In genomic region chr11:1303973-1304372, GRCh38 we compare ENCODE assay signal across 14 cellular contexts. TPM values are rescaled to one million over a fixed set of nuclear protein-coding genes. Genes with fewer than 3 reads are reported as not detected.
A peak's percentile ranks its signal among the peaks of the same experiment; 100 is the strongest.
DNase-seq lines count a peak whose midpoint lies in the region; ATAC-seq, FAIRE-seq and TF ChIP-seq lines count a peak whose summit lies in the region.
"Had no signal": no experiment of that assay in that cellular context is flagged by ENCODE, and none has a peak within 500 bp of the region (broad histone marks: within the 10 kb centered on the region; RNA-seq: fewer than 3 reads in every experiment).

No MANE protein-coding gene starts in this region.

- no peak overlapping the region for H3K9ac ChIP-seq in MM.1S (ENCODE audit: low read length)

- 27 to 52% (median 41%) methylated on average over 10 of the region's 10 CpGs for WGBS in small intestine, 3 donors

- TF ChIP-seq CTCF in GM23338 (conservative IDR thresholded peaks at IDR 0.05; ENCODE audit: low read depth in 2 of 2) (no peak), chondrocyte (IDR thresholded peaks at IDR 0.05) (no peak), GM20000 (IDR thresholded peaks at IDR 0.05; ENCODE audit: extremely low read depth, missing control alignments) (no peak), MM.1S (IDR thresholded peaks at IDR 0.05; ENCODE audit: low read length) (no peak)

- H3K27me3 Mint-ChIP-seq in GM23338 (ENCODE audit: insufficient read depth, low read depth, poor library complexity) (peaks cover 7% of the 10 kb centered on the region), chondrocyte (ENCODE audit: low read depth) (no peaks in the 10 kb centered on the region)
- H3K27me3 Mint-ChIP-seq: activated T-helper 17 cell treated with anti-CD3 and anti-CD28 coated beads, Interleukin-2, amount 50 U/mL, for 72 hours had no signal

- H3K4me2 ChIP-seq in GM23338 (no peak overlapping the region), MM.1S (ENCODE audit: low read depth, low read length) (no peak overlapping the region)

- H2AFZ ChIP-seq in GM23338 (no peak overlapping the region), MM.1S (ENCODE audit: low read length) (no peak overlapping the region)

- no peak overlapping the region for H3K4me3 Mint-ChIP-seq in GM23338
- H3K4me3 Mint-ChIP-seq in chondrocyte (ENCODE audit: unreplicated experiment) = no peak overlapping the region
- H3K4me3 Mint-ChIP-seq: activated T-helper 17 cell treated with anti-CD3 and anti-CD28 coated beads, Interleukin-2, amount 50 U/mL, for 72 hours; nephron progenitor cell had no signal

- no peaks in the 10 kb centered on the region for H3K27me3 ChIP-seq in GM23338 (ENCODE audit: insufficient read depth)
- no peaks in the 10 kb centered on the region for H3K27me3 ChIP-seq in layer of hippocampus (ENCODE audit: control insufficient read depth, insufficient read depth, low read length)
- no peaks in the 10 kb centered on the region for H3K27me3 ChIP-seq in small intestine (ENCODE audit: control insufficient read depth in 2 of 2, insufficient read depth in 2 of 2, low read length in 2 of 2)
- no peaks in the 10 kb centered on the region for H3K27me3 ChIP-seq in MM.1S (replicated peaks; ENCODE audit: insufficient read depth, low read length)

- H3K9me3 Mint-ChIP-seq in GM23338 (no peaks in the 10 kb centered on the region; the same call in 2 of the 3 replicates), chondrocyte (ENCODE audit: low read depth) (no peaks in the 10 kb centered on the region)
- H3K9me3 Mint-ChIP-seq: activated T-helper 17 cell treated with anti-CD3 and anti-CD28 coated beads, Interleukin-2, amount 50 U/mL, for 72 hours; nephron progenitor cell had no signal

- H3K36me3 Mint-ChIP-seq in GM23338 (ENCODE audit: low read depth) (no peaks in the 10 kb centered on the region), chondrocyte (ENCODE audit: low read depth) (no peaks in the 10 kb centered on the region)

- H3F3A ChIP-seq in GM23338 (replicated peaks; ENCODE audit: low read depth) (no peaks in the 10 kb centered on the region), MM.1S (ENCODE audit: insufficient read depth, low read length) (no peaks in the 10 kb centered on the region)

- FAIRE-seq in small intestine (lab: Jason Lieb, UNC) = no peak
- FAIRE-seq: colon, GM12878 had no signal

- ATAC-seq in GM23338 (no peak), HG03565 (IDR thresholded peaks at IDR 0.05; ENCODE audit: unreplicated experiment) (no peak)
- ATAC-seq: GM12878 had no signal

- H3K4me1 Mint-ChIP-seq in GM23338 (peaks cover 31% of the 10 kb centered on the region), chondrocyte (ENCODE audit: low read depth) (peaks cover 68% of the 10 kb centered on the region)

- no peaks in the 10 kb centered on the region for H3K9me3 ChIP-seq in small intestine (ENCODE audit: control insufficient read depth, low read depth)
- no peaks in the 10 kb centered on the region for H3K9me3 ChIP-seq in MM.1S (replicated peaks; ENCODE audit: insufficient read depth, low read length)

- H4K20me1 ChIP-seq in GM23338 (replicated peaks; ENCODE audit: insufficient read depth) (peaks cover 5% of the 10 kb centered on the region; the same call in 1 of the 2 replicates), MM.1S (ENCODE audit: insufficient read depth, low read length) (no peaks in the 10 kb centered on the region)

- H3K79me2 ChIP-seq in GM23338 (replicated peaks; ENCODE audit: insufficient read depth) (peaks cover 81% of the 10 kb centered on the region), MM.1S (ENCODE audit: low read length) (peaks cover 98% of the 10 kb centered on the region)

- H3K4me1 ChIP-seq in GM23338 (ENCODE audit: insufficient read depth) (0 out of 2 replicates have a peak, but pooled peaks cover 5% of the 10 kb centered on the region), small intestine (ENCODE audit: control insufficient read depth in 2 of 2, insufficient read depth in 1 of 2, low read depth in 1 of 2, low read length in 1 of 2) (peaks cover 9 to 43% of the 10 kb centered on the region in 2 donors), MM.1S (ENCODE audit: low read length) (no peaks in the 10 kb centered on the region)

- no peaks in the 10 kb centered on the region for H3K36me3 ChIP-seq in GM23338 (ENCODE audit: insufficient read depth)
- peaks cover 0 to 2% of the 10 kb centered on the region in 2 donors for H3K36me3 ChIP-seq in small intestine (ENCODE audit: control insufficient read depth in 2 of 2, insufficient read depth in 2 of 2, low read length in 2 of 2)
- no peaks in the 10 kb centered on the region for H3K36me3 ChIP-seq in MM.1S (replicated peaks; ENCODE audit: insufficient read depth, low read length)

- H3K27ac ChIP-seq in GM23338 (ENCODE audit: low read depth) (peak overlapping the region; percentile 9; the same call in 1 of the 2 replicates), layer of hippocampus (ENCODE audit: low read depth, low read length) (peak overlapping the region; percentile 9), small intestine (ENCODE audit: low read depth in 1 of 2, low read length in 1 of 2) (peak overlapping the region; percentile 32 to 51), MM.1S (ENCODE audit: low read length) (no peak overlapping the region)

- H3K27ac Mint-ChIP-seq in GM23338 (no peak overlapping the region), chondrocyte (ENCODE audit: unreplicated experiment) (peak overlapping the region; percentile 45)
- H3K27ac Mint-ChIP-seq: activated T-helper 17 cell treated with anti-CD3 and anti-CD28 coated beads, Interleukin-2, amount 50 U/mL, for 72 hours had no signal

- DNase-seq in GM23338 (ENCODE audit: low spot score) (no peak), chondrocyte (ENCODE audit: low spot score) (no peak), small intestine (no peak), NCI-H187 (lab: John Stamatoyannopoulos, UW) (no peak), GM20000 (ENCODE audit: low spot score) (no peak), MM.1S (no peak)
- DNase-seq: Karpas-422; nephron progenitor cell; stimulated activated CD4-positive, alpha-beta T cell treated with anti-CD3 and anti-CD28 coated beads, Interleukin-4, amount 100 ng/mL, for 24 hours had no signal

- H3K4me3 ChIP-seq in GM23338 = no peak overlapping the region
- H3K4me3 ChIP-seq in small intestine (ENCODE audit: low read depth in 1 of 2, low read length in 2 of 2) = no peak overlapping the region
- H3K4me3 ChIP-seq in MM.1S (ENCODE audit: low read length) = no peak overlapping the region
- H3K4me3 ChIP-seq: GM12878 had no signal

- H3K9me2 ChIP-seq in GM23338 (ENCODE audit: insufficient read depth) (no peaks in the 10 kb centered on the region), MM.1S (replicated peaks; ENCODE audit: insufficient read depth, low read length) (no peaks in the 10 kb centered on the region)

TF ChIP-seq in GM23338, 12 proteins besides CTCF, POLR2A, EP300 and RAD21 (continues in another document):
- no peak for TF ChIP-seq CREB1 (CRISPR knock-in tag; IDR thresholded peaks at IDR 0.05; ENCODE audit: low read depth)
- TF ChIP-seq, protein P1, sequence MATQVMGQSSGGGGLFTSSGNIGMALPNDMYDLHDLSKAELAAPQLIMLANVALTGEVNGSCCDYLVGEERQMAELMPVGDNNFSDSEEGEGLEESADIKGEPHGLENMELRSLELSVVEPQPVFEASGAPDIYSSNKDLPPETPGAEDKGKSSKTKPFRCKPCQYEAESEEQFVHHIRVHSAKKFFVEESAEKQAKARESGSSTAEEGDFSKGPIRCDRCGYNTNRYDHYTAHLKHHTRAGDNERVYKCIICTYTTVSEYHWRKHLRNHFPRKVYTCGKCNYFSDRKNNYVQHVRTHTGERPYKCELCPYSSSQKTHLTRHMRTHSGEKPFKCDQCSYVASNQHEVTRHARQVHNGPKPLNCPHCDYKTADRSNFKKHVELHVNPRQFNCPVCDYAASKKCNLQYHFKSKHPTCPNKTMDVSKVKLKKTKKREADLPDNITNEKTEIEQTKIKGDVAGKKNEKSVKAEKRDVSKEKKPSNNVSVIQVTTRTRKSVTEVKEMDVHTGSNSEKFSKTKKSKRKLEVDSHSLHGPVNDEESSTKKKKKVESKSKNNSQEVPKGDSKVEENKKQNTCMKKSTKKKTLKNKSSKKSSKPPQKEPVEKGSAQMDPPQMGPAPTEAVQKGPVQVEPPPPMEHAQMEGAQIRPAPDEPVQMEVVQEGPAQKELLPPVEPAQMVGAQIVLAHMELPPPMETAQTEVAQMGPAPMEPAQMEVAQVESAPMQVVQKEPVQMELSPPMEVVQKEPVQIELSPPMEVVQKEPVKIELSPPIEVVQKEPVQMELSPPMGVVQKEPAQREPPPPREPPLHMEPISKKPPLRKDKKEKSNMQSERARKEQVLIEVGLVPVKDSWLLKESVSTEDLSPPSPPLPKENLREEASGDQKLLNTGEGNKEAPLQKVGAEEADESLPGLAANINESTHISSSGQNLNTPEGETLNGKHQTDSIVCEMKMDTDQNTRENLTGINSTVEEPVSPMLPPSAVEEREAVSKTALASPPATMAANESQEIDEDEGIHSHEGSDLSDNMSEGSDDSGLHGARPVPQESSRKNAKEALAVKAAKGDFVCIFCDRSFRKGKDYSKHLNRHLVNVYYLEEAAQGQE (IDR thresholded peaks at IDR 0.05; ENCODE audit: unreplicated experiment) = no peak
- TF ChIP-seq ZNF331 (CRISPR knock-in tag; IDR thresholded peaks at IDR 0.05; ENCODE audit: low read depth) = no peak
- TF ChIP-seq POLR2AphosphoS5 (IDR thresholded peaks at IDR 0.05; ENCODE audit: low read depth) = no peak
- no peak for TF ChIP-seq STAT1 (IDR thresholded peaks at IDR 0.05; ENCODE audit: unreplicated experiment)
- no peak for TF ChIP-seq NANOG (IDR thresholded peaks at IDR 0.05; ENCODE audit: borderline replicate concordance)

RNA-seq across cellular contexts. Expression of gene TOLLIP, which starts 5.5 kb away (rescaled TPM):
- total RNA-seq in GM23338 (2014; rRNA removed; shearing (Covaris generic)) = 11.7 and 18.0 TPM in 2 replicates
- polyA plus RNA-seq in GM23338 (2016; fragmentation: Nextera tagmentation; extraction: Ambion mirVana) (9.7 and 13.5 TPM in 2 replicates), small intestine (10 to 100 TPM; 33.1 to 41.2 (median 40.8) TPM)
- total RNA-seq in chondrocyte = 54.9 to 60.9 TPM (median 58.4 TPM) in 3 replicates
